In genomic region chr9:94865599-94866456, GRCh38 we compare ENCODE assay signal across 9 cellular contexts.
DNase-seq lines count a peak whose midpoint lies in the region; ATAC-seq and TF ChIP-seq lines count a peak whose summit lies in the region.
"Had no signal": no experiment of that assay in that cellular context is flagged by ENCODE, and none has a peak within 500 bp of the region (broad histone marks: within the 10 kb centered on the region; RNA-seq: fewer than 3 reads in every experiment).

No MANE protein-coding gene starts in this region.

- no peaks in the 10 kb centered on the region for H3K27me3 ChIP-seq in layer of hippocampus (ENCODE audit: control insufficient read depth, insufficient read depth, low read length)
- H3K27me3 ChIP-seq: neutrophil had no signal

- peaks cover 0 to 4% (median 0%) of the 10 kb centered on the region in 5 experiments for H3K9me3 Mint-ChIP-seq in brain

- peak overlapping the region in 4 of 5 experiments; percentile 47 to 96 (median 90) for H3K27ac Mint-ChIP-seq in brain

- H3K36me3 Mint-ChIP-seq in brain = no peaks in the 10 kb centered on the region

- H3K27ac ChIP-seq in layer of hippocampus (ENCODE audit: low read depth, low read length) (peak overlapping the region; percentile 58), substantia nigra (ENCODE audit: low read depth, low read length, poor library complexity, severe bottlenecking) (peak overlapping the region; percentile 40)
- H3K27ac ChIP-seq: neutrophil had no signal

- peak; percentile 94 for DNase-seq in NCI-H1092 treated with DMSO at 0.1 percent for 48 hours (lab: John Stamatoyannopoulos, UW)
- peak in 23 of 49 donors; percentile 3 to 59 (median 29) for DNase-seq in substantia nigra (lab: John Stamatoyannopoulos, UW)
- DNase-seq in omental fat pad (ENCODE audit: low spot score) = no peak
- DNase-seq in LoVo (ENCODE audit: low spot score) = no peak

- no peak for ATAC-seq in omental fat pad (ENCODE audit: low FRiP score)
- ATAC-seq in GM19452 (IDR thresholded peaks at IDR 0.05; ENCODE audit: unreplicated experiment) = no peak
- ATAC-seq in GM19328 (IDR thresholded peaks at IDR 0.05; ENCODE audit: unreplicated experiment) = no peak

- H3K27me3 Mint-ChIP-seq in brain = no peaks in the 10 kb centered on the region

- peaks cover 81% of the 10 kb centered on the region for H3K4me1 Mint-ChIP-seq in brain

- peak overlapping the region; percentile 29 to 72 (median 59) for H3K4me3 Mint-ChIP-seq in brain

- no peak for TF ChIP-seq CTCF in brain (conservative IDR thresholded peaks at IDR 0.05)
- TF ChIP-seq CTCF in omental fat pad (IDR thresholded peaks at IDR 0.05) = no peak
